Comparison of ENCODE assay signal across 14 cellular contexts in genomic region chr21:35649186-35649585, GRCh38.
DNase-seq lines count a peak whose midpoint lies in the region; ATAC-seq, FAIRE-seq and TF ChIP-seq lines count a peak whose summit lies in the region.
"Had no signal": no experiment of that assay in that cellular context is flagged by ENCODE, and none has a peak within 500 bp of the region (broad histone marks: within the 10 kb centered on the region; RNA-seq: fewer than 3 reads in every experiment).

No MANE protein-coding gene starts in this region.

- H3K27ac ChIP-seq in pancreas: no peak overlapping the region
- H3K27ac ChIP-seq: dorsolateral prefrontal cortex, suprapubic skin had no signal

- WGBS in pancreas, 2 donors: 45 to 56% methylated on average over 4 of the region's 4 CpGs

- peaks cover 0 to 7% (median 0%) of the 10 kb centered on the region in 3 donors for H3K4me1 ChIP-seq in pancreas
- H3K4me1 ChIP-seq: suprapubic skin had no signal

- no peak for TF ChIP-seq CTCF in epithelial cell of proximal tubule (conservative IDR thresholded peaks at IDR 0.05; ENCODE audit: low read depth, low read length)
- TF ChIP-seq CTCF in pancreas (IDR thresholded peaks at IDR 0.05): no peak

- no peaks in the 10 kb centered on the region for H3K9me3 ChIP-seq in pancreas
- H3K9me3 ChIP-seq: suprapubic skin had no signal

- H3K4me3 ChIP-seq in epithelial cell of proximal tubule (ENCODE audit: low read depth, low read length) (peak overlapping the region; percentile 23), pancreas (no peak overlapping the region)
- H3K4me3 ChIP-seq: dorsolateral prefrontal cortex, suprapubic skin had no signal

- ATAC-seq in pancreas (peak in 3 of 4 donors; percentile 43 to 65 (median 44)), GM21381 (IDR thresholded peaks at IDR 0.05; ENCODE audit: unreplicated experiment) (no peak), GM19324 (IDR thresholded peaks at IDR 0.05; ENCODE audit: low FRiP score, unreplicated experiment) (no peak)
- ATAC-seq: activated naive CD4-positive, alpha-beta T cell treated with anti-CD3 and anti-CD28 coated beads, Interleukin-2, amount 50 U/mL, for 72 hours had no signal

- no peak for FAIRE-seq in pancreas (lab: Jason Lieb, UNC)

- DNase-seq in H4 (ENCODE audit: low spot score): peak; percentile 39
- peak; percentile 63 for DNase-seq in NCI-H510A treated with DMSO at 0.1 percent for 48 hours (lab: John Stamatoyannopoulos, UW)
- DNase-seq in epithelial cell of proximal tubule (ENCODE audit: low read depth): no peak
- DNase-seq in pancreas: no peak
- DNase-seq in HuH-7.5 (ENCODE audit: low spot score): no peak
- DNase-seq in KG1 (lab: John Stamatoyannopoulos, UW): no peak
- DNase-seq: DMS 273 treated with DMSO at 0.1 percent for 48 hours, dorsolateral prefrontal cortex, NCI-H1048, T-helper 9 cell had no signal

- no peaks in the 10 kb centered on the region for H3K27me3 ChIP-seq in pancreas
- H3K27me3 ChIP-seq: suprapubic skin had no signal

- no peaks in the 10 kb centered on the region for H3K36me3 ChIP-seq in pancreas
- H3K36me3 ChIP-seq: suprapubic skin had no signal

- intact Hi-C loops in pancreas (cut with DNase I): no loop called here

Comparison
In these comparisons a context has a peak if more than half of its experiments do, and no peak if none do; other contexts are left out.
1. DNase-seq: peak in H4 (single experiment) and NCI-H510A treated with DMSO at 0.1 percent for 48 hours (single experiment); none in epithelial cell of proximal tubule (single experiment), pancreas (0 of 6), HuH-7.5 (single experiment) and KG1 (single experiment).
2. ATAC-seq: peak in pancreas (3 of 4); none in GM21381 (single experiment) and GM19324 (single experiment).